Comparison of ENCODE assay signal across 8 cellular contexts in the genomic region with DNA sequence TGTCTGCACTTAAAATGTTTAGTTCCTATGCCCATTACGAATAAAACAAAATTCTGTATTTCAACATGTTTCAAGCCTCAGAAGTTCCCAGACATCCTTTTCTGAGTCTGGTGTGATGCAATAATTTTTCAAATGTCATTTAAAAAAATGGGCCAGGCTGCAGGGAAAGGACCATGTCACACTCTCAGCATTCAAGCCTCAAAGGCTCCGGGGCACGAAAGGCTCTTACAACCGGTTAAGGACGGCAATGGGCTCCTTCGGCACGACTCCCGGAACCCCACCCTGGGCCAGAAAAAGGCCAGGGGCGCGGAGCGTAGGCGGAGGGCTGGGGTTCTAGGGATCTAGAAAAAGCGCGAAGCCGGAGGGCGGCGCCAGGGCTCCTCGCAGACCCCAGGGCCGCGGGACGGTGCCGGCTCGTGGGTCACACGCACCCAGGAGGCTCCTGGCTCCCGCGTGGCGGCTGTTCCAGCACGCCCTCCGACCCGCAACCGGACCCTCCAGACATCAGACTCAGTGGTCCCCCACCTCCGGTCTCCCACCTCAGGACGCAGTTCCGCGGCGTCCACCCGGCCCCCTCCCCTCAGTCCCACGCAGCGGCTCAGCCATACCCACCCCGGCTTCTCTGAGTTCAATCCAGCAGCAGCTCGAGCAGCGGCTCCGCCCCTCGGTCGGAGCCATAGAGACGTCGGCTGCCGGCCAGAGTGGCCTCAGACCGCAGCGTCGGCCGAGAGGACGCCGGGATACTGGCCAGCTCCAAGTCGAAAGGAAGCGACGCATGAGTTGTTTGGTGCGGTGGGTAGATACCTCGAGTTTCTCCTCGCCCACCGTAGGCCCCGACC. TPM values are rescaled to one million over a fixed set of nuclear protein-coding genes. Genes with fewer than 3 reads are reported as not detected.
DNase-seq lines count a peak whose midpoint lies in the region; ATAC-seq, FAIRE-seq and TF ChIP-seq lines count a peak whose summit lies in the region.

A gene with protein sequence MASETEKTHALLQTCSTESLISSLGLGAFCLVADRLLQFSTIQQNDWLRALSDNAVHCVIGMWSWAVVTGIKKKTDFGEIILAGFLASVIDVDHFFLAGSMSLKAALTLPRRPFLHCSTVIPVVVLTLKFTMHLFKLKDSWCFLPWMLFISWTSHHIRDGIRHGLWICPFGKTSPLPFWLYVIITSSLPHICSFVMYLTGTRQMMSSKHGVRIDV (minus strand): TSS at position 656 of the 839 bp plus-strand sequence. CDS start 29,896 bp downstream, outside the sequence.

- peak; percentile 55 to 83 for TF ChIP-seq POLR2A in tibial nerve (IDR thresholded peaks at IDR 0.05)

- H3K27me3 ChIP-seq in SU-DHL-6 (ENCODE audit: low read length), result no peaks in the 10 kb centered on the region
- H3K27me3 ChIP-seq in pancreas, result no peaks in the 10 kb centered on the region
- no peaks in the 10 kb centered on the region for H3K27me3 ChIP-seq in tibial nerve

- peak; percentile 87 for DNase-seq in GM10266 (ENCODE audit: extremely low spot score)
- DNase-seq in NCI-H1105 (lab: John Stamatoyannopoulos, UW), result peak; percentile 86
- DNase-seq in activated naive CD8-positive, alpha-beta T cell treated with anti-CD3 and anti-CD28 coated beads, Interleukin-2, amount 10 ng/mL, durations not matched to agents 7 days and 5 days, result peak; percentile 84
- DNase-seq in head of caudate nucleus, result peak; percentile 79 to 97 (median 92)
- peak; percentile 90 to 96 (median 92) for DNase-seq in pancreas
- peak; percentile 83 to 84 for DNase-seq in tibial nerve (ENCODE audit: low spot score in 2 of 2)

- no peak for FAIRE-seq in pancreas (lab: Jason Lieb, UNC)

- H3K27ac Mint-ChIP-seq in activated naive CD8-positive, alpha-beta T cell treated with anti-CD3 and anti-CD28 coated beads, Interleukin-2, amount 10 ng/mL, durations not matched to agents 7 days and 5 days, result peak within 1 kb of the TSS; percentile 100

- H3K27me3 Mint-ChIP-seq in activated naive CD8-positive, alpha-beta T cell treated with anti-CD3 and anti-CD28 coated beads, Interleukin-2, amount 10 ng/mL, durations not matched to agents 7 days and 5 days, result no peaks in the 10 kb centered on the region

- H3K79me2 ChIP-seq in SU-DHL-6 (ENCODE audit: insufficient read depth, low read length), result peaks cover 32% of the 10 kb centered on the region

- TF ChIP-seq EP300 in tibial nerve (IDR thresholded peaks at IDR 0.05), result peak; percentile 61 to 95

- no peak for TF ChIP-seq CTCF in GM10266 (IDR thresholded peaks at IDR 0.05; ENCODE audit: control insufficient read depth, insufficient read depth, low read depth, missing control alignments)
- no peak for TF ChIP-seq CTCF in SU-DHL-6 (IDR thresholded peaks at IDR 0.05; ENCODE audit: insufficient read depth, low read length, poor library complexity, severe bottlenecking)
- no peak for TF ChIP-seq CTCF in pancreas (IDR thresholded peaks at IDR 0.05)
- TF ChIP-seq CTCF in tibial nerve (IDR thresholded peaks at IDR 0.05), result no peak

- H3K27ac ChIP-seq in SU-DHL-6 (ENCODE audit: low read depth, low read length) (peak within 1 kb of the TSS; percentile 90), pancreas (peak within 1 kb of the TSS; percentile 91 to 99 (median 96)), tibial nerve (peak within 1 kb of the TSS; percentile 93 to 99 (median 98))

- H3K4me3 ChIP-seq in SU-DHL-6 (ENCODE audit: insufficient read depth, low read length, poor library complexity, severe bottlenecking) (peak within 1 kb of the TSS; percentile 77), pancreas (peak within 1 kb of the TSS; percentile 86 to 93 (median 92)), tibial nerve (peak within 1 kb of the TSS; percentile 72 to 97 (median 92))

- peak within 1 kb of the TSS; percentile 93 for H3K4me2 ChIP-seq in SU-DHL-6 (ENCODE audit: low read depth, low read length, poor library complexity, severe bottlenecking)

- ATAC-seq in HG02623 (IDR thresholded peaks at IDR 0.05; ENCODE audit: unreplicated experiment), result peak; percentile 87
- ATAC-seq in activated naive CD8-positive, alpha-beta T cell treated with anti-CD3 and anti-CD28 coated beads, Interleukin-2, amount 10 ng/mL, durations not matched to agents 7 days and 5 days (ENCODE audit: low read depth), result peak; percentile 82
- peak; percentile 96 to 98 (median 96) for ATAC-seq in pancreas

- peaks cover 34% of the 10 kb centered on the region for H3K4me1 Mint-ChIP-seq in activated naive CD8-positive, alpha-beta T cell treated with anti-CD3 and anti-CD28 coated beads, Interleukin-2, amount 10 ng/mL, durations not matched to agents 7 days and 5 days

- peak within 1 kb of the TSS; percentile 66 for H2AFZ ChIP-seq in SU-DHL-6 (ENCODE audit: low read depth, low read length, severe bottlenecking)

- peak within 1 kb of the TSS; percentile 98 for H3K4me3 Mint-ChIP-seq in activated naive CD8-positive, alpha-beta T cell treated with anti-CD3 and anti-CD28 coated beads, Interleukin-2, amount 10 ng/mL, durations not matched to agents 7 days and 5 days

- H3K36me3 ChIP-seq in SU-DHL-6 (ENCODE audit: low read length), result peaks cover 4% of the 10 kb centered on the region; the same call in 1 of the 2 replicates
- no peaks in the 10 kb centered on the region for H3K36me3 ChIP-seq in pancreas
- H3K36me3 ChIP-seq in tibial nerve, result no peaks in the 10 kb centered on the region

- POLR2A ChIA-PET in activated naive CD8-positive, alpha-beta T cell treated with anti-CD3 and anti-CD28 coated beads, Interleukin-2, amount 10 ng/mL, durations not matched to agents 7 days and 5 days (lab: Charles Lee), result interaction anchor here (0.6 to 4.4 kb wide), 41 partner anchors 9 to 1579 kb away, joined by 3 to 67 read pairs (median 5); a partner anchor contains a TSS

- H3K9me3 ChIP-seq in SU-DHL-6 (ENCODE audit: insufficient read depth, low read length) (no peaks in the 10 kb centered on the region), pancreas (no peaks in the 10 kb centered on the region), tibial nerve (no peaks in the 10 kb centered on the region)

- H4K20me1 ChIP-seq in SU-DHL-6 (ENCODE audit: low read depth, low read length), result no peaks in the 10 kb centered on the region

- peaks cover 0 to 11% (median 0%) of the 10 kb centered on the region in 3 donors for H3K4me1 ChIP-seq in pancreas
- H3K4me1 ChIP-seq in tibial nerve, result peaks cover 0 to 27% (median 17%) of the 10 kb centered on the region in 4 donors

- intact Hi-C loops in head of caudate nucleus (cut with DNase I), result loop anchor here (5.0 to 10.0 kb wide), 2 partner anchors 74 to 169 kb away; a partner anchor contains a TSS
- intact Hi-C loops in pancreas (cut with DNase I), result loop anchor here in 1 of 3 donors (5.0 kb wide), 1 partner anchor 76 kb away; no protein-coding TSS in a partner anchor

- H3K9ac ChIP-seq in SU-DHL-6 (ENCODE audit: low read length), result peak within 1 kb of the TSS; percentile 80

- H3K9me2 ChIP-seq in SU-DHL-6 (replicated peaks; ENCODE audit: insufficient read depth, low read length), result no peaks in the 10 kb centered on the region

- WGBS in pancreas, 2 donors, result 0% methylated on average over 59 to 62 of the region's 62 CpGs
- 0% methylated on average over 49 to 54 of the region's 62 CpGs for WGBS in tibial nerve, 2 donors

- H3K9me3 Mint-ChIP-seq in activated naive CD8-positive, alpha-beta T cell treated with anti-CD3 and anti-CD28 coated beads, Interleukin-2, amount 10 ng/mL, durations not matched to agents 7 days and 5 days, result no peaks in the 10 kb centered on the region

- peaks cover 29% of the 10 kb centered on the region for H3F3A ChIP-seq in SU-DHL-6 (ENCODE audit: insufficient read depth)

- H3K36me3 Mint-ChIP-seq in activated naive CD8-positive, alpha-beta T cell treated with anti-CD3 and anti-CD28 coated beads, Interleukin-2, amount 10 ng/mL, durations not matched to agents 7 days and 5 days, result peaks cover 14% of the 10 kb centered on the region

RNA-seq across cellular contexts. Expression of the gene that starts here (rescaled TPM):
- total RNA-seq in activated naive CD8-positive, alpha-beta T cell treated with anti-CD3 and anti-CD28 coated beads, Interleukin-2, amount 10 ng/mL, durations not matched to agents 7 days and 5 days, result 10 to 100 TPM; 13.6 to 19.8 TPM
- total RNA-seq in pancreas, result 1 to 10 TPM; 3.5 to 8.4 (median 5.0) TPM
- 1 to 10 TPM; 5.3 to 6.6 TPM for polyA plus RNA-seq in pancreas
- total RNA-seq in tibial nerve, result 10 to 100 TPM in 1 of 4 donors, 1 to 10 TPM in 3; 6.9 to 12.7 (median 9.1) TPM

Comparison
In these comparisons a context has a peak if more than half of its experiments do, and no peak if none do; other contexts are left out.
1. Peak in every context shown above with its lines: DNase-seq, ATAC-seq, H3K4me3 ChIP-seq and H3K27ac ChIP-seq.